10 cellular contexts compared by ENCODE assay signal in genomic region chr3:177452487-177452886, GRCh38.
DNase-seq lines count a peak whose midpoint lies in the region; ATAC-seq and TF ChIP-seq lines count a peak whose summit lies in the region.
"Had no signal": no experiment of that assay in that cellular context is flagged by ENCODE, and none has a peak within 500 bp of the region (broad histone marks: within the 10 kb centered on the region; RNA-seq: fewer than 3 reads in every experiment).

No MANE protein-coding gene starts in this region.

- peak in 3 of 4 donors; percentile 50 to 86 (median 58) for ATAC-seq in heart left ventricle
- ATAC-seq in GM18498 (IDR thresholded peaks at IDR 0.05; ENCODE audit: unreplicated experiment), result no peak
- no peak for ATAC-seq in GM19035 (IDR thresholded peaks at IDR 0.05; ENCODE audit: unreplicated experiment)

- no peak overlapping the region for H3K4me3 ChIP-seq in adipocyte (ENCODE audit: low read length)
- no peak overlapping the region for H3K4me3 ChIP-seq in heart left ventricle
- H3K4me3 ChIP-seq in stomach smooth muscle (ENCODE audit: low read length in 2 of 2), result no peak overlapping the region

- intact Hi-C loops in heart left ventricle (cut with DNase I), result loop anchor here in 1 of 10 donors (10.0 kb wide), 1 partner anchor 258 kb away; the partner anchor contains the start of gene TBL1XR1

- H3K27ac ChIP-seq in heart left ventricle, result peak overlapping the region in 2 of 12 donors; percentile 24 to 79
- H3K27ac ChIP-seq in stomach smooth muscle (ENCODE audit: low read length), result peak overlapping the region; percentile 81

- DNase-seq in HT1080 (ENCODE audit: low read depth) (peak; percentile 57), adipocyte (ENCODE audit: low read depth) (peak; percentile 87), heart left ventricle (no peak), NCI-H187 treated with DMSO at 0.1 percent for 48 hours (lab: John Stamatoyannopoulos, UW) (no peak)
- DNase-seq: activated T-cell treated with anti-CD3 and anti-CD28 coated beads, Interleukin-2, amount 50 U/mL, for 24 hours; head of caudate nucleus; small intestine had no signal

- 26 to 50% (median 37%) methylated on average over 1 of the region's 1 CpG for WGBS in heart left ventricle, 4 donors

- TF ChIP-seq CTCF in heart left ventricle (IDR thresholded peaks at IDR 0.05), result no peak

- no peak overlapping the region for H3K9ac ChIP-seq in adipocyte (ENCODE audit: low read length)
- peak overlapping the region in 1 of 2 donors; percentile 65 for H3K9ac ChIP-seq in stomach smooth muscle (ENCODE audit: low read length in 2 of 2)

- H3K4me1 ChIP-seq in adipocyte (ENCODE audit: control insufficient read depth, insufficient read depth, low read length) (peaks cover 19% of the 10 kb centered on the region), heart left ventricle (peaks cover 3 to 49% (median 12%) of the 10 kb centered on the region in 12 donors), stomach smooth muscle (ENCODE audit: control insufficient read depth, insufficient read depth, low read length) (peaks cover 26% of the 10 kb centered on the region)

- no peaks in the 10 kb centered on the region for H3K36me3 ChIP-seq in adipocyte (ENCODE audit: control insufficient read depth, insufficient read depth, low read length, severe bottlenecking)
- H3K36me3 ChIP-seq in heart left ventricle, result no peaks in the 10 kb centered on the region
- no peaks in the 10 kb centered on the region for H3K36me3 ChIP-seq in stomach smooth muscle (ENCODE audit: control insufficient read depth in 2 of 2, insufficient read depth in 2 of 2, low read length in 2 of 2)

- no peak for TF ChIP-seq POLR2A in heart left ventricle (IDR thresholded peaks at IDR 0.05)

- H3K27me3 ChIP-seq in adipocyte (replicated peaks; ENCODE audit: control insufficient read depth, insufficient read depth, low read length) (no peaks in the 10 kb centered on the region), heart left ventricle (no peaks in the 10 kb centered on the region), stomach smooth muscle (ENCODE audit: control insufficient read depth in 1 of 2, insufficient read depth in 2 of 2, low read length in 2 of 2) (no peaks in the 10 kb centered on the region)

- H3K9me3 ChIP-seq in adipocyte (ENCODE audit: control insufficient read depth, low read length), result peaks cover 5% of the 10 kb centered on the region
- H3K9me3 ChIP-seq in heart left ventricle, result peaks cover 0 to 6% (median 0%) of the 10 kb centered on the region in 12 donors
- H3K9me3 ChIP-seq in stomach smooth muscle (ENCODE audit: control insufficient read depth in 2 of 2, low read length in 2 of 2), result peaks cover 0 to 5% of the 10 kb centered on the region in 2 donors

Comparison
In these comparisons a context has a peak if more than half of its experiments do, and no peak if none do; other contexts are left out.
1. DNase-seq: peak in HT1080 (single experiment) and adipocyte (single experiment); none in heart left ventricle (0 of 5) and NCI-H187 treated with DMSO at 0.1 percent for 48 hours (single experiment).
2. ATAC-seq: peak in heart left ventricle (3 of 4); none in GM18498 (single experiment) and GM19035 (single experiment).